20 cellular contexts compared by ENCODE assay signal in the genomic region with DNA sequence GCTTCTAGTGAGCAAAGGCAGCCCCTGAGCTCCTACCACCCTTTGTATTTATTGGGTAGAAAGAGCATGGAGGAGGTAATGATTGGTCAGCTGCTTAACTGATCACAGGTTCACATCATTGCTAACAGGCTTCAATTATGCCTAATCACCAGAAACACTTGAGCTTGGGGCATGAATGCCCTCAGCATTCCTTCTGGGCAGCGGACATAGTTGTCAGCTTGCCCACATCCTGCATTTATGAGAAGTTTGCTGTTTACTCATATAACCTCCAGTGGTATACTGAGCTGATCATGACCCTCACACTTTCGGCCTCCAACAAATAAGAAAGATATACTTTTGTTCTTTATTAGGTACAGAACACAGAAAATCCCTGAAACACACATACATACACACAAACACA.
A peak's percentile ranks its signal among the peaks of the same experiment; 100 is the strongest.
DNase-seq lines count a peak whose midpoint lies in the region; ATAC-seq, FAIRE-seq and TF ChIP-seq lines count a peak whose summit lies in the region.
"Had no signal": no experiment of that assay in that cellular context is flagged by ENCODE, and none has a peak within 500 bp of the region (broad histone marks: within the 10 kb centered on the region; RNA-seq: fewer than 3 reads in every experiment).

No MANE protein-coding gene starts in this region.

- H4K20me1 ChIP-seq in GM23248 (ENCODE audit: insufficient read depth) (no peaks in the 10 kb centered on the region), osteoblast (ENCODE audit: insufficient read depth, low read length) (no peaks in the 10 kb centered on the region)

- no peak overlapping the region for H3K27ac ChIP-seq in GM23248
- H3K27ac ChIP-seq in osteoblast (ENCODE audit: low read depth, low read length), result no peak overlapping the region
- H3K27ac ChIP-seq in dorsolateral prefrontal cortex, result no peak overlapping the region
- H3K27ac ChIP-seq: right atrium auricular region, vagina had no signal

- H3K9ac ChIP-seq in GM23248, result no peak overlapping the region

- WGBS in GM23248 (ENCODE audit: low coverage in 1 of 2, low lambda C conversion rate in 2 of 2, missing lambda C conversion rate in 2 of 2), 2 experiments, result 66 to 88% methylated on average over 2 of the region's 2 CpGs

- H3K4me3 ChIP-seq in GM23248 (no peak overlapping the region), epithelial cell of esophagus (ENCODE audit: low read length) (no peak overlapping the region), osteoblast (ENCODE audit: insufficient read depth, low read length) (no peak overlapping the region), dorsolateral prefrontal cortex (no peak overlapping the region)
- H3K4me3 ChIP-seq: right atrium auricular region, vagina had no signal

- H3K4me2 ChIP-seq in GM23248 (ENCODE audit: unreplicated experiment), result no peak overlapping the region
- H3K4me2 ChIP-seq in osteoblast (ENCODE audit: insufficient read depth, low read length), result no peak overlapping the region

- no peak overlapping the region for H2AFZ ChIP-seq in GM23248
- peak overlapping the region; percentile 1 for H2AFZ ChIP-seq in osteoblast (ENCODE audit: low read length)

- ATAC-seq in GM21825 (IDR thresholded peaks at IDR 0.05; ENCODE audit: unreplicated experiment), result no peak
- ATAC-seq: stimulated activated naive CD8-positive, alpha-beta T cell treated with anti-CD3 and anti-CD28 coated beads, Interleukin-15, amount 100 ng/mL, for 72 hours; T-cell; WTC11 had no signal

- peaks cover 17% of the 10 kb centered on the region for H3F3A ChIP-seq in GM23248 (ENCODE audit: insufficient read depth)

- H3K9me3 ChIP-seq in GM23248 (ENCODE audit: low read depth) (no peaks in the 10 kb centered on the region), osteoblast (ENCODE audit: low read depth, low read length) (peaks cover 2% of the 10 kb centered on the region)
- H3K9me3 ChIP-seq: vagina had no signal

- H3K27me3 ChIP-seq in GM23248 (replicated peaks; ENCODE audit: insufficient read depth) (no peaks in the 10 kb centered on the region), osteoblast (ENCODE audit: insufficient read depth, low read length) (no peaks in the 10 kb centered on the region), dorsolateral prefrontal cortex (no peaks in the 10 kb centered on the region)
- H3K27me3 ChIP-seq: right atrium auricular region, vagina had no signal

- intact Hi-C loops in dorsolateral prefrontal cortex (cut with DNase I), result no loop called here

- DNase-seq in GM23248, result peak; percentile 25
- DNase-seq in RCC 7860 (ENCODE audit: low spot score), result peak; percentile 71
- peak; percentile 14 for DNase-seq in epithelial cell of esophagus (ENCODE audit: low read depth)
- no peak for DNase-seq in osteoblast (ENCODE audit: insufficient read length, low spot score, missing footprints)
- DNase-seq in NCI-H1417 (lab: John Stamatoyannopoulos, UW), result no peak
- DNase-seq in middle frontal gyrus (ENCODE audit: extremely low spot score, low spot score), result no peak
- DNase-seq in dorsolateral prefrontal cortex, result no peak
- DNase-seq: amniotic stem cell; erythroblast; H7; immature natural killer cell; mesendoderm; NCI-H1105; NCI-H82; stimulated activated naive CD8-positive, alpha-beta T cell treated with anti-CD3 and anti-CD28 coated beads, Interleukin-15, amount 100 ng/mL, for 72 hours; T-cell had no signal

- FAIRE-seq in RCC 7860 (lab: Jason Lieb, UNC), result peak; percentile 60

- H3K4me1 ChIP-seq in GM23248 (ENCODE audit: insufficient read depth) (peaks cover 24% of the 10 kb centered on the region), osteoblast (ENCODE audit: insufficient read depth, low read length) (peaks cover 16% of the 10 kb centered on the region)
- H3K4me1 ChIP-seq: right atrium auricular region, vagina had no signal

- H3K9me2 ChIP-seq in GM23248 (ENCODE audit: insufficient read depth), result no peaks in the 10 kb centered on the region

- in situ Hi-C loops in GM23248 (cut with MboI), result no loop called here

- H3K79me2 ChIP-seq in GM23248 (ENCODE audit: insufficient read depth) (no peaks in the 10 kb centered on the region), osteoblast (ENCODE audit: insufficient read depth, low read length) (no peaks in the 10 kb centered on the region)

- TF ChIP-seq CTCF in epithelial cell of esophagus (IDR thresholded peaks at IDR 0.05; ENCODE audit: insufficient read depth, low read depth, low read length, missing control alignments), result no peak
- TF ChIP-seq CTCF in osteoblast (IDR thresholded peaks at IDR 0.05; ENCODE audit: extremely low read depth, low read depth, low read length), result no peak
- TF ChIP-seq CTCF in dorsolateral prefrontal cortex (IDR thresholded peaks at IDR 0.05 in 54 of 56, conservative IDR thresholded peaks at IDR 0.05 in 2 of 56; ENCODE audit: low read depth in 1 of 56, partially characterized antibody in 56 of 56), result no peak

- H3K36me3 ChIP-seq in GM23248 (ENCODE audit: low read depth), result no peaks in the 10 kb centered on the region
- H3K36me3 ChIP-seq in osteoblast (ENCODE audit: insufficient read depth, low read length), result no peaks in the 10 kb centered on the region
- H3K36me3 ChIP-seq: right atrium auricular region, vagina had no signal

Comparison
In these comparisons a context has a peak if more than half of its experiments do, and no peak if none do; other contexts are left out.
1. DNase-seq: peak in GM23248 (single experiment), RCC 7860 (single experiment) and epithelial cell of esophagus (single experiment); none in osteoblast (single experiment), NCI-H1417 (0 of 3), middle frontal gyrus (single experiment) and dorsolateral prefrontal cortex (0 of 10).